In the genomic region with DNA sequence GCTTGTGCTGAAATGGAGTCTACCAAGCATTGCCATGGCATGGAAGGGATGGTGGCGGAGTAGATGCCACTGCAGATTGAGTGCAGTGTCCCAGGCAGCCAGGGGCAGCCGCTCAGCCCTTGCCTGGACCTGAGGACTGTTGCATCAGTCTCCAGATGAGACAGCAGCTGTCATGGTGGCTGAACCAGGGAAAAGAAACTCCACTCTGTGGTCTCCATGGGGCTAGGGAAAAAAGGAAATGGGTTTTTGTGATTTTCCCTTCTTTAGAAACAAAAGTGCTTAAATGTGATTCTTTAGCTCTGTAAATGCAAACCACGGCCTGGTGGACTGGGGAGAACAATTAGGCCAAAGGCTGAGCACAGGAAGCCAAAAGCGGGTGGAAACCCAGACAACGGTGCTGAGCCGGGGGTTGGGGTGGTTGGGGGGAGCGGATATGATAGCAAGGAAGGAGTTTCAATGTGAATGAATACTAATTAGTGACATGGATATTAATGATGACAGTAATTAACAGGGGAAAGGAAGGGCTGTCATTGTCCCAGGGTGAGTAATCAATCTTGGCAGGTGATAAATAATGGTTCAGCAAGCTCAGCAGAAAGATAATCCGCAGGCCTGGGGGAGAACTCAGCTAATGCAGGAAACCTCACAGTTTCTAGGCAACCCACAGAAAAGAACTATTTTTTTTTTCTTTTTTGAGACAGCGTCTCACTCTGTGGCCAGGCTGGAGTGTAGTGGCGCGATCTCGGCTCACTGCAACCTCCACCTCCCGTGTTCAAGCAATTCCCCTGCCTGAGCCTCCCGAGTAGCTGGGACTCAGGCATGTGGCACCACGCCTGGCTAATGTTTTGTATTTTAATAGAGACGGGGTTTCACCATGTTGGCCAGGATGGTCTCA, we compare ENCODE assay signal across 8 cellular contexts.
DNase-seq lines count a peak whose midpoint lies in the region; ATAC-seq and TF ChIP-seq lines count a peak whose summit lies in the region.

No MANE protein-coding gene starts in this region.

- H3K27ac ChIP-seq in hepatocyte = no peak overlapping the region

- DNase-seq in activated CD4-positive, alpha-beta T cell treated with anti-CD3 and anti-CD28 coated beads for 4 hours = peak; percentile 30 to 41
- DNase-seq in hepatocyte (ENCODE audit: low spot score) (no peak), NCI-H2227 (lab: John Stamatoyannopoulos, UW; ENCODE audit: unreplicated experiment) (no peak), NCI-H187 treated with DMSO at 0.1 percent for 48 hours (lab: John Stamatoyannopoulos, UW) (no peak)
- peak; percentile 24 for DNase-seq in stimulated activated CD8-positive, alpha-beta memory T cell treated with anti-CD3 and anti-CD28 coated beads, Interleukin-4, amount 100 ng/mL, for 24 hours (ENCODE audit: low read depth)

- no peaks in the 10 kb centered on the region for H3K9me3 ChIP-seq in hepatocyte (ENCODE audit: low read depth)

- no peaks in the 10 kb centered on the region for H4K20me1 ChIP-seq in hepatocyte (ENCODE audit: insufficient read depth, poor library complexity, severe bottlenecking)

- no peak overlapping the region for H3K4me2 ChIP-seq in hepatocyte

- WGBS in hepatocyte (ENCODE audit: low lambda C conversion rate, missing lambda C conversion rate) = 54% methylated on average over 16 of the region's 16 CpGs

- H3K36me3 ChIP-seq in hepatocyte (replicated peaks; ENCODE audit: insufficient read depth, low read depth) = no peaks in the 10 kb centered on the region

- H2AFZ ChIP-seq in hepatocyte = peak overlapping the region; percentile 7

- TF ChIP-seq CTCF in hepatocyte (IDR thresholded peaks at IDR 0.05; ENCODE audit: poor library complexity) = no peak

- ATAC-seq in GM18498 (IDR thresholded peaks at IDR 0.05; ENCODE audit: unreplicated experiment) (peak; percentile 56), HG03095 (IDR thresholded peaks at IDR 0.05; ENCODE audit: unreplicated experiment) (peak; percentile 65), HG03520 (IDR thresholded peaks at IDR 0.05; ENCODE audit: unreplicated experiment) (no peak)

- no peaks in the 10 kb centered on the region for H3K79me2 ChIP-seq in hepatocyte

- peaks cover 16% of the 10 kb centered on the region for H3K4me1 ChIP-seq in hepatocyte (ENCODE audit: insufficient read depth)

- no peaks in the 10 kb centered on the region for H3K27me3 ChIP-seq in hepatocyte

- no peak overlapping the region for H3K4me3 ChIP-seq in hepatocyte

- H3K9me2 ChIP-seq in hepatocyte (replicated peaks; ENCODE audit: insufficient read depth) = no peaks in the 10 kb centered on the region

Comparison
In these comparisons a context has a peak if more than half of its experiments do, and no peak if none do; other contexts are left out.
1. DNase-seq: peak in activated CD4-positive, alpha-beta T cell treated with anti-CD3 and anti-CD28 coated beads for 4 hours (2 of 2) and stimulated activated CD8-positive, alpha-beta memory T cell treated with anti-CD3 and anti-CD28 coated beads, Interleukin-4, amount 100 ng/mL, for 24 hours (single experiment); none in hepatocyte (single experiment), NCI-H2227 (single experiment) and NCI-H187 treated with DMSO at 0.1 percent for 48 hours (single experiment).